ENCODE assay signal across 12 cellular contexts in the genomic region with DNA sequence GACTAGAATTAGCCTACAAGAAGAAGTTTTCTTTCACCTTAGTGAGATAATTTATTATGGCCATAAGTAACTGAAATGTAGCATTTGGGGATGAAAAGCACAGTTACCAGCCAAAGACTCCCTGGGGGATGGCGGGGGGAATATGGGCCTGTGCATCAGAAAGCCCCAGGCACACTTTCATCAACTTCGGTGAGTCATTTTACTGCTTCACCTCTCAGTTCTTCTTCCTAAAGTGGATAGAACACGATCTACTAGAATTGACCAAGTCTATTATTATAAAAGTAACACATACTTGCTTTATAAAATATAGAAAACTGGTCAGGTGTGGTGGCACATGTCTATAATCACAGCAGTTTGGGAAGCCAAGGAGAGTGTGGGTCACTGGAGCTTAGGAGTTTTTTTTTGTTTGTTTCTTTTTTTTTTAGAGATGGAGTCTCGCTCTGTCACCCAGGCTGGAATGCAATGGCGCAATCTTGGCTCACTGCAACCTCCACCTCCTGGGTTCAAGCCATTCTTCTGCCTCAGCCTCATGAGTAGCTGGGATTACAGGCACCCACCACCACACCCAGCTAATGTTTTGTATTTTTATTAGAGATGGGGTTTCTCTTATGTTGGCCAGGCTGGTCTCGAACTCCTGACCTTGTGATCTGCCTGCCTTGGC.
DNase-seq lines count a peak whose midpoint lies in the region; ATAC-seq, FAIRE-seq and TF ChIP-seq lines count a peak whose summit lies in the region.
"Had no signal": no experiment of that assay in that cellular context is flagged by ENCODE, and none has a peak within 500 bp of the region (broad histone marks: within the 10 kb centered on the region; RNA-seq: fewer than 3 reads in every experiment).

No MANE protein-coding gene starts in this region.

- no TSS peak for BruUV-seq in PC-3 (replicated peaks; lab: Mats Ljungman, UMichigan)

- H3K27ac ChIP-seq in PC-3 (ENCODE audit: low read length) (peak overlapping the region; percentile 95), keratinocyte (ENCODE audit: control insufficient read depth, insufficient read depth, low read length) (peak overlapping the region; percentile 70), H9 (ENCODE audit: insufficient read length, low read depth, low read length) (no peak overlapping the region)
- H3K27ac ChIP-seq: testis had no signal

- no peak overlapping the region for H3K4me3 Mint-ChIP-seq in H9

- H3K9me2 ChIP-seq in PC-3 (replicated peaks; ENCODE audit: low read length) = no peaks in the 10 kb centered on the region

- H3K27me3 ChIP-seq in PC-3 (ENCODE audit: low read length) (no peaks in the 10 kb centered on the region), keratinocyte (ENCODE audit: control insufficient read depth, extremely low read depth, insufficient read depth, low read length) (no peaks in the 10 kb centered on the region), H9 (ENCODE audit: insufficient read depth, low read length) (no peaks in the 10 kb centered on the region)
- H3K27me3 ChIP-seq: testis had no signal

- no peaks in the 10 kb centered on the region for H3K9me3 Mint-ChIP-seq in H9

- no peaks in the 10 kb centered on the region for H3K79me2 ChIP-seq in PC-3 (ENCODE audit: low read length)
- H3K79me2 ChIP-seq in keratinocyte (ENCODE audit: control insufficient read depth, insufficient read depth, low read length) = no peaks in the 10 kb centered on the region
- no peaks in the 10 kb centered on the region for H3K79me2 ChIP-seq in H9 (ENCODE audit: insufficient read depth, low read length)

- H3K23ac ChIP-seq in H9 (ENCODE audit: insufficient read length, low read depth, low read length) = no peak overlapping the region

- peak overlapping the region; percentile 74 for H3K9ac ChIP-seq in PC-3 (ENCODE audit: low read length)
- no peak overlapping the region for H3K9ac ChIP-seq in keratinocyte (ENCODE audit: control insufficient read depth, extremely low read depth, insufficient read depth, low read length)
- no peak overlapping the region for H3K9ac ChIP-seq in H9 (ENCODE audit: extremely low read depth, insufficient read length, low read length)

- DNase-seq in GM04504 (ENCODE audit: low read depth) (peak; percentile 67), PC-3 (peak; percentile 86), keratinocyte (ENCODE audit: low read depth, low spot score) (no peak), H9 (no peak), OCI-M2 (lab: John Stamatoyannopoulos, UW; ENCODE audit: unreplicated experiment) (no peak), cerebellar cortex (ENCODE audit: low spot score) (no peak), GF-D8 (lab: John Stamatoyannopoulos, UW) (no peak)
- DNase-seq: activated CD4-positive, CD25-positive, alpha-beta regulatory T cell; DND-41; NCI-H2227 treated with DMSO at 0.1 percent for 48 hours; testis had no signal

- H3F3A ChIP-seq in PC-3 (ENCODE audit: low read length, unreplicated experiment) = peaks cover 8% of the 10 kb centered on the region

- no peaks in the 10 kb centered on the region for H3K9me1 ChIP-seq in keratinocyte (ENCODE audit: control insufficient read depth, extremely low read depth, insufficient read depth, low read length)

- H3K4me2 ChIP-seq in PC-3 (ENCODE audit: low read length) (peak overlapping the region; percentile 79), keratinocyte (ENCODE audit: control insufficient read depth, extremely low read depth, insufficient read depth, low read depth, low read length) (no peak overlapping the region), H9 (ENCODE audit: insufficient read depth, insufficient read length, low read length) (no peak overlapping the region)

- H3K4me1 Mint-ChIP-seq in H9 = peaks cover 0 to 12% of the 10 kb centered on the region in 2 experiments; a peak in 3 of 4 replicates

- H4K91ac ChIP-seq in H9 (ENCODE audit: insufficient read length, low read depth, low read length) = no peak overlapping the region

- H3T11ph ChIP-seq in H9 (ENCODE audit: low read length) = no peak overlapping the region

- no peak overlapping the region for H4K8ac ChIP-seq in H9 (replicated peaks; ENCODE audit: insufficient read length, low read depth, low read length)

- TF ChIP-seq CTCF in PC-3 (conservative IDR thresholded peaks at IDR 0.05; ENCODE audit: low read depth, low read length) (no peak), keratinocyte (optimal IDR thresholded peaks at IDR 0.05 in 1 of 3, IDR thresholded peaks at IDR 0.05 in 1 of 3, conservative IDR thresholded peaks at IDR 0.05 in 1 of 3; ENCODE audit: extremely low read depth in 1 of 3, insufficient read depth in 2 of 3, low read length in 3 of 3) (no peak), H9 (conservative IDR thresholded peaks at IDR 0.05) (no peak)

- no peaks in the 10 kb centered on the region for H3K79me1 ChIP-seq in H9 (ENCODE audit: insufficient read depth, low read depth, low read length, poor library complexity, severe bottlenecking)

- POLR2A ChIA-PET in PC-3 (lab: Charles Lee; ENCODE audit: unreplicated experiment) = no interaction called here

- WGBS in H9 (ENCODE audit: extremely low coverage, insufficient read length, low lambda C conversion rate) = no CpG with 5 or more reads among the region's 6 CpGs

- H3K23me2 ChIP-seq in H9 (ENCODE audit: insufficient read length, low read depth, low read length, poor library complexity, severe bottlenecking) = no peaks in the 10 kb centered on the region

- no peak overlapping the region for H2BK12ac ChIP-seq in H9 (ENCODE audit: insufficient read length, low read depth, low read length)

- FAIRE-seq in keratinocyte (lab: Jason Lieb, UNC) = no peak

- no peaks in the 10 kb centered on the region for H3K36me3 ChIP-seq in PC-3 (ENCODE audit: low read depth, low read length)
- H3K36me3 ChIP-seq in keratinocyte (ENCODE audit: control insufficient read depth in 2 of 2, extremely low read depth in 1 of 2, insufficient read depth in 2 of 2, low read length in 2 of 2) = no peaks in the 10 kb centered on the region

- ATAC-seq in HG02798 (IDR thresholded peaks at IDR 0.05; ENCODE audit: poor library complexity, unreplicated experiment) = peak; percentile 37
- peak; percentile 14 for ATAC-seq in PC-3

- H2AFZ ChIP-seq in PC-3 (ENCODE audit: low read length) (0 out of 2 replicates have a peak overlapping the region, but pooled peaks have one; percentile 15), keratinocyte (ENCODE audit: control insufficient read depth, low read length) (no peak overlapping the region), H9 (ENCODE audit: low read length) (no peak overlapping the region)

- no peak overlapping the region for H3K14ac ChIP-seq in H9 (ENCODE audit: insufficient read depth, low read length)

- H4K5ac ChIP-seq in H9 (ENCODE audit: insufficient read length, low read depth, low read length) = no peak overlapping the region

- no peaks in the 10 kb centered on the region for H4K20me1 ChIP-seq in PC-3 (ENCODE audit: low read length)
- no peaks in the 10 kb centered on the region for H4K20me1 ChIP-seq in keratinocyte (ENCODE audit: control insufficient read depth, extremely low read depth, insufficient read depth, low read length)
- no peaks in the 10 kb centered on the region for H4K20me1 ChIP-seq in H9 (ENCODE audit: control insufficient read depth, insufficient read depth, insufficient read length)

- H3K9me3 ChIP-seq in PC-3 (ENCODE audit: low read length) (no peaks in the 10 kb centered on the region), keratinocyte (ENCODE audit: control insufficient read depth, low read depth, low read length) (no peaks in the 10 kb centered on the region), H9 (ENCODE audit: control insufficient read depth, low read depth, low read length) (no peaks in the 10 kb centered on the region)
- H3K9me3 ChIP-seq: testis had no signal

- dilution Hi-C loops in keratinocyte (cut with MboI; ENCODE audit: extremely low pct_ligation_motif_present, low sequenced_read_pairs) = no loop called here

- intact Hi-C loops in PC-3 (cut with micrococcal nuclease) = loop anchor here (5.0 kb wide), 1 partner anchor 373 kb away; no protein-coding TSS in a partner anchor

- no peak overlapping the region for H2BK120ac ChIP-seq in H9 (ENCODE audit: low read depth, low read length, poor library complexity, severe bottlenecking)

- H3K27ac Mint-ChIP-seq in H9 = no peak overlapping the region; a peak in 1 of 7 replicates

- H3K56ac ChIP-seq in H9 (ENCODE audit: insufficient read length, low read depth, low read length) = no peak overlapping the region

- H3K4ac ChIP-seq in H9 (ENCODE audit: low read depth, low read length) = no peak overlapping the region

- no peak overlapping the region for H3K18ac ChIP-seq in H9 (ENCODE audit: insufficient read length, low read depth, low read length)

- H3K27me3 Mint-ChIP-seq in H9 (ENCODE audit: low read depth) = no peaks in the 10 kb centered on the region

- CTCF ChIA-PET in PC-3 (lab: Charles Lee) = no interaction called here

- no peak overlapping the region for H2BK15ac ChIP-seq in H9 (ENCODE audit: low read depth, low read length)

- H2AK5ac ChIP-seq in H9 (ENCODE audit: insufficient read length, low read length) = no peak overlapping the region

- no peak overlapping the region for H2BK5ac ChIP-seq in H9 (ENCODE audit: insufficient read length, low read length)

- H3K4me1 ChIP-seq in PC-3 (ENCODE audit: insufficient read depth, low read length) (peaks cover 72% of the 10 kb centered on the region), keratinocyte (ENCODE audit: control insufficient read depth, extremely low read depth, insufficient read depth, low read length) (peaks cover 36% of the 10 kb centered on the region), H9 (ENCODE audit: insufficient read depth, low read length) (no peaks in the 10 kb centered on the region)
- H3K4me1 ChIP-seq: testis had no signal

- H2BK20ac ChIP-seq in H9 (ENCODE audit: low read depth, low read length, poor library complexity, severe bottlenecking) = no peak overlapping the region

- H3K4me3 ChIP-seq in PC-3 (ENCODE audit: low read length) (peak overlapping the region; percentile 39; the same call in 1 of the 2 replicates), keratinocyte (ENCODE audit: control insufficient read depth in 2 of 3, extremely low read depth in 1 of 3, insufficient read depth in 2 of 3, low read depth in 1 of 3, low read length in 3 of 3) (no peak overlapping the region)
- H3K4me3 ChIP-seq: testis had no signal

- no peaks in the 10 kb centered on the region for H3K36me3 Mint-ChIP-seq in H9 (ENCODE audit: insufficient read depth in 1 of 3, low read depth in 3 of 3)

Comparison
In these comparisons a context has a peak if more than half of its experiments do, and no peak if none do; other contexts are left out.
1. DNase-seq: peak in GM04504 (single experiment) and PC-3 (single experiment); none in keratinocyte (single experiment), H9 (single experiment), OCI-M2 (single experiment), cerebellar cortex (single experiment) and GF-D8 (single experiment).